11 cellular contexts compared by ENCODE assay signal in genomic region chr7:107958764-107959526, GRCh38. TPM values are rescaled to one million over a fixed set of nuclear protein-coding genes. Genes with fewer than 3 reads are reported as not detected.
DNase-seq lines count a peak whose midpoint lies in the region; ATAC-seq and TF ChIP-seq lines count a peak whose summit lies in the region.
"Had no signal": no experiment of that assay in that cellular context is flagged by ENCODE, and none has a peak within 500 bp of the region (broad histone marks: within the 10 kb centered on the region; RNA-seq: fewer than 3 reads in every experiment).

No MANE protein-coding gene starts in this region.

- WGBS in esophagus, 2 donors: 55 to 69% methylated on average over 14 of the region's 14 CpGs

- no peak overlapping the region for H3K4me3 Mint-ChIP-seq in stimulated activated naive CD8-positive, alpha-beta T cell treated with anti-CD3 and anti-CD28 coated beads, Interleukin-15, amount 100 ng/mL, for 72 hours
- H3K4me3 Mint-ChIP-seq: activated naive CD8-positive, alpha-beta T cell had no signal

- peak overlapping the region; percentile 20; the same call in 1 of the 2 replicates for H3K4me2 ChIP-seq in PC-9

- H3K27ac Mint-ChIP-seq in stimulated activated naive CD8-positive, alpha-beta T cell treated with anti-CD3 and anti-CD28 coated beads, Interleukin-15, amount 100 ng/mL, for 72 hours: no peak overlapping the region
- H3K27ac Mint-ChIP-seq: activated naive CD8-positive, alpha-beta T cell had no signal

- no peak for ATAC-seq in stimulated activated naive CD8-positive, alpha-beta T cell treated with anti-CD3 and anti-CD28 coated beads, Interleukin-15, amount 100 ng/mL, for 72 hours
- ATAC-seq in GM18511 (IDR thresholded peaks at IDR 0.05; ENCODE audit: unreplicated experiment): no peak
- no peak for ATAC-seq in GM18909 (IDR thresholded peaks at IDR 0.05; ENCODE audit: poor library complexity, unreplicated experiment)

- POLR2A ChIA-PET in A673 (lab: Charles Lee; ENCODE audit: low non-redundant PET): no interaction called here
- POLR2A ChIA-PET in PC-9 (lab: Charles Lee; ENCODE audit: unreplicated experiment): no interaction called here

- no peak overlapping the region for H2AFZ ChIP-seq in PC-9

- H3K27ac ChIP-seq in A673 (ENCODE audit: low read depth, low read length, poor library complexity, severe bottlenecking) (peak overlapping the region; percentile 8), PC-9 (peak overlapping the region; percentile 22; the same call in 1 of the 2 replicates), esophagus (ENCODE audit: low read depth in 2 of 2, low read length in 1 of 2) (peak overlapping the region; percentile 47 to 69)

- H3K27me3 Mint-ChIP-seq in stimulated activated naive CD8-positive, alpha-beta T cell treated with anti-CD3 and anti-CD28 coated beads, Interleukin-15, amount 100 ng/mL, for 72 hours: no peaks in the 10 kb centered on the region

- intact Hi-C loops in A673 (cut with micrococcal nuclease; ENCODE audit: unreplicated experiment): no loop called here
- intact Hi-C loops in PC-9 (cut with micrococcal nuclease; ENCODE audit: unreplicated experiment): no loop called here

- H3K9me2 ChIP-seq in PC-9 (ENCODE audit: insufficient read depth): no peaks in the 10 kb centered on the region

- peaks cover 87% of the 10 kb centered on the region for H3K36me3 ChIP-seq in A673 (ENCODE audit: insufficient read depth, low read length, poor library complexity, severe bottlenecking)
- H3K36me3 ChIP-seq in PC-9 (ENCODE audit: low read depth): peaks cover 52% of the 10 kb centered on the region
- H3K36me3 ChIP-seq in esophagus (ENCODE audit: control insufficient read depth in 2 of 2, insufficient read depth in 2 of 2, low read length in 1 of 2): peaks cover 0 to 2% of the 10 kb centered on the region in 2 donors

- H3K27me3 ChIP-seq in A673 (replicated peaks; ENCODE audit: insufficient read depth, low read depth, low read length, poor library complexity) (no peaks in the 10 kb centered on the region), PC-9 (ENCODE audit: insufficient read depth, low read depth) (no peaks in the 10 kb centered on the region), esophagus (ENCODE audit: control insufficient read depth in 1 of 2, insufficient read depth in 2 of 2, low read length in 2 of 2) (no peaks in the 10 kb centered on the region)

- no peaks in the 10 kb centered on the region for H3K9me3 Mint-ChIP-seq in stimulated activated naive CD8-positive, alpha-beta T cell treated with anti-CD3 and anti-CD28 coated beads, Interleukin-15, amount 100 ng/mL, for 72 hours

- TF ChIP-seq CTCF in A673 (conservative IDR thresholded peaks at IDR 0.05; ENCODE audit: low read depth, low read length) (no peak), PC-9 (conservative IDR thresholded peaks at IDR 0.05) (no peak)

- BruUV-seq in A673 (replicated peaks; lab: Mats Ljungman, UMichigan): no TSS peak
- BruUV-seq in PC-9 (replicated peaks; lab: Mats Ljungman, UMichigan): no TSS peak

- H3K4me1 Mint-ChIP-seq in stimulated activated naive CD8-positive, alpha-beta T cell treated with anti-CD3 and anti-CD28 coated beads, Interleukin-15, amount 100 ng/mL, for 72 hours: no peaks in the 10 kb centered on the region

- DNase-seq in A673 (ENCODE audit: low spot score): peak; percentile 87
- peak in 1 of 2 experiments; percentile 76 for DNase-seq in PC-9
- DNase-seq in myocyte (ENCODE audit: low read depth): peak; percentile 61
- DNase-seq in stimulated activated naive CD8-positive, alpha-beta T cell treated with anti-CD3 and anti-CD28 coated beads, Interleukin-15, amount 100 ng/mL, for 72 hours: no peak
- no peak for DNase-seq in activated CD4-positive, alpha-beta T cell treated with anti-CD3 and anti-CD28 coated beads, Interleukin-2, amount 50 U/mL, for 4 hours
- DNase-seq: activated CD4-positive, alpha-beta T cell treated with anti-CD3 and anti-CD28 coated beads for 48 hours; RPMI8226 had no signal

- H3K79me2 ChIP-seq in PC-9 (ENCODE audit: low read depth): no peaks in the 10 kb centered on the region

- H3K4me1 ChIP-seq in A673 (ENCODE audit: insufficient read depth, low read length, poor library complexity, severe bottlenecking) (peaks cover 29% of the 10 kb centered on the region), PC-9 (replicated peaks; ENCODE audit: insufficient read depth) (peaks cover 26% of the 10 kb centered on the region), esophagus (ENCODE audit: control insufficient read depth in 2 of 2, insufficient read depth in 2 of 2, low read length in 1 of 2) (peaks cover 3 to 4% of the 10 kb centered on the region in 2 donors)

- H4K20me1 ChIP-seq in PC-9 (ENCODE audit: insufficient read depth): no peaks in the 10 kb centered on the region

- CTCF ChIA-PET in A673 (lab: Charles Lee): no interaction called here
- CTCF ChIA-PET in PC-9 (lab: Charles Lee): interaction anchor here (0.6 kb wide), 1 partner anchor 14 kb away, joined by 4 read pairs; no protein-coding TSS in a partner anchor

- H3K4me3 ChIP-seq in A673 (ENCODE audit: low read depth, low read length, poor library complexity, severe bottlenecking) (no peak overlapping the region), PC-9 (no peak overlapping the region), esophagus (ENCODE audit: low read depth in 1 of 2, low read length in 2 of 2) (no peak overlapping the region)

- no peaks in the 10 kb centered on the region for H3K9me3 ChIP-seq in A673 (ENCODE audit: low read depth, low read length, poor library complexity, severe bottlenecking)
- H3K9me3 ChIP-seq in PC-9 (ENCODE audit: insufficient read depth, low read depth): no peaks in the 10 kb centered on the region
- no peaks in the 10 kb centered on the region for H3K9me3 ChIP-seq in esophagus (ENCODE audit: control insufficient read depth in 2 of 2, insufficient read depth in 1 of 2, low read depth in 1 of 2, low read length in 1 of 2)

- H3F3A ChIP-seq in PC-9 (ENCODE audit: insufficient read depth, low read depth): peaks cover 35% of the 10 kb centered on the region

RNA-seq across cellular contexts. Expression of gene LAMB1, which starts 44.0 kb away (rescaled TPM):
- total RNA-seq in A673 (2021) (162 and 169 TPM in 2 replicates), PC-9 (2021) (236 and 242 TPM in 2 replicates), myocyte (105 and 123 TPM in 2 replicates)
- polyA plus RNA-seq in esophagus: 10 to 100 TPM; 25.2 to 27.5 TPM
- 121 TPM for polyA plus RNA-seq in myocyte (2012)

Comparison
In these comparisons a context has a peak if more than half of its experiments do, and no peak if none do; other contexts are left out.
1. DNase-seq: peak in A673 (single experiment) and myocyte (single experiment); none in stimulated activated naive CD8-positive, alpha-beta T cell treated with anti-CD3 and anti-CD28 coated beads, Interleukin-15, amount 100 ng/mL, for 72 hours (0 of 2) and activated CD4-positive, alpha-beta T cell treated with anti-CD3 and anti-CD28 coated beads, Interleukin-2, amount 50 U/mL, for 4 hours (0 of 2).
2. H3K27ac ChIP-seq: peak in every context shown above with its lines; median percentile 58 in esophagus; 22 in PC-9; 8 in A673.